Comparison of ENCODE assay signal across 12 cellular contexts in the genomic region with DNA sequence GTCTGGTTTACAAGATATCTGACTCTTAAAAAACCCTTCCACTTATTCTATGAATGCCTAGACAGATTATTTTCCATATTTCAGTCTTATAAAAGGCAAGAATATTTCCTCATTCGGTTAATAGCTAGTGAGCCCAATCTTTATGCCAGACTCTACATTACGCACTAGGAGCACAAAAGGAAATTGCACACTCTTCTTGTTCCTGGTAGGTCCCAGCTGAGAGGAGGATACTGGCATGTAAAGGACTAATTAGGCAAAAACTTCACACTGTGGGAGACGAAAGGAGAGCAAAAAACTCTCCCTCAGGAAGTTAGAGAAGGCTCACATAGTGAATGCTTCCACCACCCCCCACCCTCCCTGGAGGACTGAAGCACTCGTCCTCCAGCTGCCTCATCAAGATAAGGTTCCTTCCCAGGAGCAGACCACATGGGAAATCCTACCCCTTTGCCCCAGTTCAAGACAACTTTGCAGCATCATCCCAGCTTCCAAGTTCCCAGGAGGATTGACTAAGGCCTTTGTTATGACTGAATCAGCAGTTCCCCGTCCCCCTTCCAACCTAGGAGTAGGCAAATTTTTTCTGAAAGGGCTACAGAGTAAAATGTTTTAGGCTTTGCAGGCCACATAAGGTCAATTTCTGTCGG. TPM values are rescaled to one million over a fixed set of nuclear protein-coding genes. Genes with fewer than 3 reads are reported as not detected.
DNase-seq lines count a peak whose midpoint lies in the region; ATAC-seq and TF ChIP-seq lines count a peak whose summit lies in the region.
"Had no signal": no experiment of that assay in that cellular context is flagged by ENCODE, and none has a peak within 500 bp of the region (broad histone marks: within the 10 kb centered on the region; RNA-seq: fewer than 3 reads in every experiment).

No MANE protein-coding gene starts in this region.

- H3K9ac ChIP-seq in endodermal cell (ENCODE audit: extremely low read depth, low read length, poor library complexity, severe bottlenecking) = peak overlapping the region; percentile 54

- H3K4me1 Mint-ChIP-seq in endodermal cell = peaks cover 74% of the 10 kb centered on the region

- H3K9me3 ChIP-seq in BE2C = no peaks in the 10 kb centered on the region
- no peaks in the 10 kb centered on the region for H3K9me3 ChIP-seq in endodermal cell (ENCODE audit: control insufficient read depth, low read length)
- no peaks in the 10 kb centered on the region for H3K9me3 ChIP-seq in mesodermal cell (ENCODE audit: control insufficient read depth, low read length)

- no peak for ATAC-seq in GM18858 (IDR thresholded peaks at IDR 0.05; ENCODE audit: unreplicated experiment)

- H3K27ac ChIP-seq in endodermal cell (ENCODE audit: low read depth, low read length) = peak overlapping the region; percentile 13
- H3K27ac ChIP-seq in mesodermal cell (ENCODE audit: low read depth, low read length, severe bottlenecking) = peak overlapping the region; percentile 93

- H3K4me3 ChIP-seq in BE2C (ENCODE audit: low read depth, low read length) = no peak overlapping the region
- H3K4me3 ChIP-seq in endodermal cell (ENCODE audit: low read length) = peak overlapping the region; percentile 72
- H3K4me3 ChIP-seq in mesodermal cell (ENCODE audit: extremely low read depth, insufficient read depth, low read length, poor library complexity, severe bottlenecking) = no peak overlapping the region

- TF ChIP-seq CTCF in BE2C (IDR thresholded peaks at IDR 0.05; ENCODE audit: low read depth, low read length) (no peak), endodermal cell (conservative IDR thresholded peaks at IDR 0.05) (no peak)

- H3K27me3 ChIP-seq in BE2C = no peaks in the 10 kb centered on the region
- no peaks in the 10 kb centered on the region for H3K27me3 ChIP-seq in endodermal cell (ENCODE audit: control insufficient read depth, insufficient read depth, low read length, poor library complexity, severe bottlenecking)

- peak overlapping the region; percentile 96 for H3K27ac Mint-ChIP-seq in endodermal cell

- no peaks in the 10 kb centered on the region; the same call in 1 of the 2 replicates for H3K36me3 ChIP-seq in BE2C
- H3K36me3 ChIP-seq in endodermal cell (ENCODE audit: control insufficient read depth, insufficient read depth, low read length) = no peaks in the 10 kb centered on the region
- H3K36me3 ChIP-seq in mesodermal cell (ENCODE audit: control insufficient read depth, insufficient read depth, low read length) = no peaks in the 10 kb centered on the region

- WGBS in endodermal cell (ENCODE audit: insufficient coverage in 1 of 2, insufficient read length in 1 of 2), 2 experiments = 28 to 31% methylated on average over 3 to 6 of the region's 6 CpGs
- WGBS in mesodermal cell (ENCODE audit: insufficient coverage in 2 of 2), 2 experiments = 22 to 35% methylated on average over 4 to 5 of the region's 6 CpGs

- DNase-seq in BE2C (peak; percentile 24), KBM-7 (peak; percentile 48), endodermal cell (peak; percentile 96), activated T-cell treated with anti-CD3 and anti-CD28 coated beads for 4 hours (no peak), SIG-M5 (lab: John Stamatoyannopoulos, UW) (no peak)
- no peak for DNase-seq in activated CD4-positive, alpha-beta T cell treated with anti-CD3 and anti-CD28 coated beads, Interleukin-2, amount 50 U/mL, for 1 hour
- DNase-seq: activated CD8-positive, alpha-beta memory T cell treated with anti-CD3 and anti-CD28 coated beads, Interleukin-2, amount 50 U/mL, for 48 hours; NCI-H1105 treated with DMSO at 0.1 percent for 48 hours; SHP77 had no signal

- no peaks in the 10 kb centered on the region; the same call in 1 of the 2 replicates for H3K4me1 ChIP-seq in BE2C
- peaks cover 26% of the 10 kb centered on the region for H3K4me1 ChIP-seq in endodermal cell (ENCODE audit: control insufficient read depth, insufficient read depth, low read length)
- peaks cover 65% of the 10 kb centered on the region for H3K4me1 ChIP-seq in mesodermal cell (ENCODE audit: control insufficient read depth, insufficient read depth, low read length, poor library complexity, severe bottlenecking)

- H3K4me3 Mint-ChIP-seq in endodermal cell = peak overlapping the region; percentile 45

- no peaks in the 10 kb centered on the region for H3K36me3 Mint-ChIP-seq in endodermal cell (ENCODE audit: low read depth)

- in situ Hi-C loops in KBM-7 (cut with MboI; ENCODE audit: low pct_unique_long_range_greater_than_20kb, low sequenced_read_pairs) = no loop called here

- no peaks in the 10 kb centered on the region for H3K9me3 Mint-ChIP-seq in endodermal cell

- H3K27me3 Mint-ChIP-seq in endodermal cell (ENCODE audit: insufficient read depth) = no peaks in the 10 kb centered on the region

RNA-seq across cellular contexts. Expression of gene CAPZA3, which starts 14.5 kb away (rescaled TPM):
- not detected for polyA plus RNA-seq in BE2C (2012; ENCODE audit: insufficient read depth, insufficient read length, low read depth)
- not detected for total RNA-seq in endodermal cell
- polyA plus RNA-seq in endodermal cell (2013, experiment 1 of 2) = not detected
- not detected for polyA plus RNA-seq in endodermal cell (2013, experiment 2 of 2)
- not detected for polyA plus RNA-seq in mesodermal cell (2013, experiment 1 of 2)
- polyA plus RNA-seq in mesodermal cell (2013, experiment 2 of 2) = not detected
- total RNA-seq: mononuclear cell had no signal

RNA-seq across cellular contexts. Expression of gene PLCZ1, which starts 14.6 kb away (rescaled TPM):
- not detected for polyA plus RNA-seq in BE2C (2012; ENCODE audit: insufficient read depth, insufficient read length, low read depth)
- total RNA-seq in endodermal cell = not detected
- polyA plus RNA-seq in endodermal cell (2013, experiment 1 of 2) = not detected
- polyA plus RNA-seq in endodermal cell (2013, experiment 2 of 2) = not detected
- polyA plus RNA-seq in mesodermal cell (2013, experiment 1 of 2) = not detected
- not detected for polyA plus RNA-seq in mesodermal cell (2013, experiment 2 of 2)
- total RNA-seq: mononuclear cell had no signal

Comparison
In these comparisons a context has a peak if more than half of its experiments do, and no peak if none do; other contexts are left out.
1. DNase-seq: peak in BE2C (single experiment), KBM-7 (single experiment) and endodermal cell (single experiment); none in activated CD4-positive, alpha-beta T cell treated with anti-CD3 and anti-CD28 coated beads, Interleukin-2, amount 50 U/mL, for 1 hour (single experiment), activated T-cell treated with anti-CD3 and anti-CD28 coated beads for 4 hours (single experiment) and SIG-M5 (single experiment).